In the genomic region with DNA sequence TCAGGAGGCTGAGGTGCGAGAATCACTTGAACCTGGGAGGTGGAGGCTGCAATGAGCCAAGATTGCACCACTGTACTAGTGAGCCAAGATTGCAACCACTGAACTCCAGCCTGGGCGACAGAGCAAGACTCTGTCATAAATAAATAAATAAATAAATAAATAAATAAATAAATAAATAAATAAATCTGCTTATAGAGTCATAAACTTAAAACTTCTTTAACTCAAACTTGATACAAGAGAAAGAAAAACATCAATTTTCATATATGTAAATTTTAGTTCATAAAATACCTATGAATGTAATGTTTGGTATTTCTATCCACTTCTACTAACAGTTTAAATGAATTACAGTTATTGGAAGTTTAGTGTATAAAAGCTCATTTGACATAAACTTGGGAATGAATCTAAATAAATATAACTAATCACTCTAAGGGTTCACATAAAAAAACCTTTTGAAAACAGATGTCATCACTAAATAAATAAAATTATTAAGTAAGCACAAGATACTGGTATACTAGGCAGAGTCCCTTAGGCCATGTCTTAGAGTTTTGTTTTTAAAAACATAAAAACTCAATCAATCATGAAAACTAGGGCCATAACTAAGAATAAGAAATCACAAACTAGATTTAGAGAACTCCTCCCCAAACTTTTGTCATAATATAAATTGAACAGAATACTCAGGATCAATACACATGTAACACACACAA, we compare ENCODE assay signal across 1 cellular context.
A peak's percentile ranks its signal among the peaks of the same experiment; 100 is the strongest.
TF ChIP-seq lines count a peak whose summit lies in the region.

No MANE protein-coding gene starts in this region.

TF ChIP-seq in HEK293, 187 proteins besides CTCF, POLR2A, EP300 and RAD21 (continued from another document):
- TF ChIP-seq ZNF202 (tag by site-specific recombination; IDR thresholded peaks at IDR 0.05; ENCODE audit: borderline replicate concordance): peak; percentile 92; the same call in 1 of the 2 replicates
- TF ChIP-seq, protein P1, sequence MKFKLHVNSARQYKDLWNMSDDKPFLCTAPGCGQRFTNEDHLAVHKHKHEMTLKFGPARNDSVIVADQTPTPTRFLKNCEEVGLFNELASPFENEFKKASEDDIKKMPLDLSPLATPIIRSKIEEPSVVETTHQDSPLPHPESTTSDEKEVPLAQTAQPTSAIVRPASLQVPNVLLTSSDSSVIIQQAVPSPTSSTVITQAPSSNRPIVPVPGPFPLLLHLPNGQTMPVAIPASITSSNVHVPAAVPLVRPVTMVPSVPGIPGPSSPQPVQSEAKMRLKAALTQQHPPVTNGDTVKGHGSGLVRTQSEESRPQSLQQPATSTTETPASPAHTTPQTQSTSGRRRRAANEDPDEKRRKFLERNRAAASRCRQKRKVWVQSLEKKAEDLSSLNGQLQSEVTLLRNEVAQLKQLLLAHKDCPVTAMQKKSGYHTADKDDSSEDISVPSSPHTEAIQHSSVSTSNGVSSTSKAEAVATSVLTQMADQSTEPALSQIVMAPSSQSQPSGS (tag by site-specific recombination; IDR thresholded peaks at IDR 0.05; ENCODE audit: low read depth): no peak
- no peak; the same call in 1 of the 2 replicates for TF ChIP-seq GLI2 (tag by site-specific recombination; IDR thresholded peaks at IDR 0.05; ENCODE audit: borderline replicate concordance, low read depth)
- peak; percentile 84 for TF ChIP-seq ZBTB8A (tag by site-specific recombination; IDR thresholded peaks at IDR 0.05)
- no peak for TF ChIP-seq ZNF112 (tag by site-specific recombination; IDR thresholded peaks at IDR 0.05)
- TF ChIP-seq ZNF19 (tag by site-specific recombination; IDR thresholded peaks at IDR 0.05; ENCODE audit: low read depth): 0 out of 2 replicates have a peak, but pooled peaks have one; percentile 35
- TF ChIP-seq SCRT1 (tag by site-specific recombination; IDR thresholded peaks at IDR 0.05; ENCODE audit: borderline replicate concordance): no peak
- peak; percentile 75 for TF ChIP-seq ZNF629 (tag by site-specific recombination; IDR thresholded peaks at IDR 0.05)
- peak; percentile 77 for TF ChIP-seq ZNF433 (tag by site-specific recombination; IDR thresholded peaks at IDR 0.05; ENCODE audit: low read depth)
- 0 out of 2 replicates have a peak, but pooled peaks have one; percentile 41 for TF ChIP-seq RBAK (tag by site-specific recombination; IDR thresholded peaks at IDR 0.05)
- TF ChIP-seq WT1 (tag by site-specific recombination; IDR thresholded peaks at IDR 0.05): no peak
- TF ChIP-seq ZNF341 (tag by site-specific recombination; IDR thresholded peaks at IDR 0.05; ENCODE audit: low read depth): peak; percentile 47; the same call in 1 of the 2 replicates
- peak; percentile 57 for TF ChIP-seq ZNF654 (tag by site-specific recombination; IDR thresholded peaks at IDR 0.05; ENCODE audit: low read depth)
- TF ChIP-seq, protein P2, sequence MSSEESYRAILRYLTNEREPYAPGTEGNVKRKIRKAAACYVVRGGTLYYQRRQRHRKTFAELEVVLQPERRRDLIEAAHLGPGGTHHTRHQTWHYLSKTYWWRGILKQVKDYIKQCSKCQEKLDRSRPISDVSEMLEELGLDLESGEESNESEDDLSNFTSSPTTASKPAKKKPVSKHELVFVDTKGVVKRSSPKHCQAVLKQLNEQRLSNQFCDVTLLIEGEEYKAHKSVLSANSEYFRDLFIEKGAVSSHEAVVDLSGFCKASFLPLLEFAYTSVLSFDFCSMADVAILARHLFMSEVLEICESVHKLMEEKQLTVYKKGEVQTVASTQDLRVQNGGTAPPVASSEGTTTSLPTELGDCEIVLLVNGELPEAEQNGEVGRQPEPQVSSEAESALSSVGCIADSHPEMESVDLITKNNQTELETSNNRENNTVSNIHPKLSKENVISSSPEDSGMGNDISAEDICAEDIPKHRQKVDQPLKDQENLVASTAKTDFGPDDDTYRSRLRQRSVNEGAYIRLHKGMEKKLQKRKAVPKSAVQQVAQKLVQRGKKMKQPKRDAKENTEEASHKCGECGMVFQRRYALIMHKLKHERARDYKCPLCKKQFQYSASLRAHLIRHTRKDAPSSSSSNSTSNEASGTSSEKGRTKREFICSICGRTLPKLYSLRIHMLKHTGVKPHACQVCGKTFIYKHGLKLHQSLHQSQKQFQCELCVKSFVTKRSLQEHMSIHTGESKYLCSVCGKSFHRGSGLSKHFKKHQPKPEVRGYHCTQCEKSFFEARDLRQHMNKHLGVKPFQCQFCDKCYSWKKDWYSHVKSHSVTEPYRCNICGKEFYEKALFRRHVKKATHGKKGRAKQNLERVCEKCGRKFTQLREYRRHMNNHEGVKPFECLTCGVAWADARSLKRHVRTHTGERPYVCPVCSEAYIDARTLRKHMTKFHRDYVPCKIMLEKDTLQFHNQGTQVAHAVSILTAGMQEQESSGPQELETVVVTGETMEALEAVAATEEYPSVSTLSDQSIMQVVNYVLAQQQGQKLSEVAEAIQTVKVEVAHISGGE (tag by site-specific recombination; conservative IDR thresholded peaks at IDR 0.05; ENCODE audit: low read depth): peak; percentile 86
- TF ChIP-seq ZNF138 (tag by site-specific recombination; IDR thresholded peaks at IDR 0.05; ENCODE audit: borderline replicate concordance): peak; percentile 94; the same call in 1 of the 2 replicates
